19 cellular contexts compared by ENCODE assay signal in the genomic region with DNA sequence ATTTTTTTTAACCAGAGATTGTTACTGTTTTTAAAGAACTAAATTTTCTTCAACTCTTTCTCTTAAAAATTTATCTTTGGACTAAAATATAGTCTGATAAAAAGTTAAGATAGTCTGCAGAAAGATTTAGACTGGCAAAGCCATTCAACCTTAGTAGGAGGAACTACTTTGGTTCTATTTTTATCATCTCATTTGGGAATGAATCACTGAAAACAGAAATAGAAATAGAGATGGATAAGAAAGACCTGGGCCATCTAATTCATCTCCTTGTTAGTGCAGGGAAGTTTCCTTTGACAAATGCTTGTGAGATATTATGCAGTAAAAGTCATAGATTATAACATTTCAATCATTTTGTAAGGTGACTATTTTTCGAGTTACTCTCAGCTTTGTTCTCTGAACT.
"Had no signal": no experiment of that assay in that cellular context is flagged by ENCODE, and none has a peak within 500 bp of the region (broad histone marks: within the 10 kb centered on the region; RNA-seq: fewer than 3 reads in every experiment).

No MANE protein-coding gene starts in this region.

- H3K9me3 ChIP-seq: colonic mucosa, mucosa of descending colon, pancreas, thyroid gland, upper lobe of right lung had no signal

- H3K4me1 ChIP-seq: colonic mucosa, gastroesophageal sphincter, pancreas, thyroid gland, upper lobe of right lung had no signal

- H3K27me3 Mint-ChIP-seq: natural killer cell treated with Interleukin-12 subunit alpha and Interleukin-12 subunit beta and Interleukin-15 and Interleukin-18, amount 100 ng/mL, for 72 hours; progenitor cell of endocrine pancreas had no signal

- H3K27ac ChIP-seq: colonic mucosa, gastroesophageal sphincter, neural progenitor cell, pancreas, skin epidermis, thyroid gland, upper lobe of right lung had no signal

- H3K4me3 ChIP-seq: colonic mucosa, gastroesophageal sphincter, mucosa of descending colon, neural progenitor cell, pancreas, skin epidermis, thyroid gland, upper lobe of right lung had no signal

- H3K36me3 ChIP-seq: colonic mucosa, gastroesophageal sphincter, neural progenitor cell, pancreas, thyroid gland, upper lobe of right lung had no signal

- H3K27me3 ChIP-seq: colonic mucosa, gastroesophageal sphincter, neural progenitor cell, pancreas, thyroid gland, upper lobe of right lung had no signal

- DNase-seq: colonic mucosa; effector CD4-positive, alpha-beta T cell; kidney; left colon; mucosa of descending colon; occipital lobe; pancreas; retina; stimulated activated CD4-positive, alpha-beta T cell treated with anti-CD3 and anti-CD28 coated beads, Interleukin-2, amount 100 ng/mL, for 24 hours; stimulated activated naive CD4-positive, alpha-beta T cell treated with Interleukin-2 at 50 U/mL for 16 hours; thyroid gland; upper lobe of right lung had no signal

- H3K9me3 Mint-ChIP-seq: neural progenitor cell had no signal

- H3K4me3 Mint-ChIP-seq: natural killer cell treated with Interleukin-12 subunit alpha and Interleukin-12 subunit beta and Interleukin-15 and Interleukin-18, amount 100 ng/mL, for 72 hours; neural progenitor cell had no signal

- H3K27ac Mint-ChIP-seq: natural killer cell treated with Interleukin-12 subunit alpha and Interleukin-12 subunit beta and Interleukin-15 and Interleukin-18, amount 100 ng/mL, for 72 hours; neural progenitor cell; progenitor cell of endocrine pancreas had no signal

- H3K36me3 Mint-ChIP-seq: natural killer cell treated with Interleukin-12 subunit alpha and Interleukin-12 subunit beta and Interleukin-15 and Interleukin-18, amount 100 ng/mL, for 72 hours; neural progenitor cell had no signal

- ATAC-seq: esophagus mucosa; gastroesophageal sphincter; left colon; mucosa of descending colon; natural killer cell treated with Interleukin-12 subunit alpha and Interleukin-12 subunit beta and Interleukin-15 and Interleukin-18, amount 100 ng/mL, for 72 hours; pancreas; sciatic nerve; upper lobe of right lung had no signal

- H2AFZ ChIP-seq: neural progenitor cell had no signal

- H3K9ac ChIP-seq: neural progenitor cell had no signal
